ENCODE assay signal across 1 cellular context in genomic region chr17:45160505-45161287, GRCh38.
TF ChIP-seq lines count a peak whose summit lies in the region.

No MANE protein-coding gene starts in this region.

TF ChIP-seq in neural cell, 6 proteins besides CTCF, POLR2A, EP300 and RAD21 (continued from another document):
- TF ChIP-seq REST (IDR thresholded peaks at IDR 0.05; ENCODE audit: borderline replicate concordance) (no peak), POLR2AphosphoS5 (IDR thresholded peaks at IDR 0.05) (no peak), TAF1 (IDR thresholded peaks at IDR 0.05; ENCODE audit: low read depth) (no peak), EZH2 (IDR thresholded peaks at IDR 0.05; ENCODE audit: borderline replicate concordance, insufficient read depth, low read length, poor library complexity, severe bottlenecking) (no peak), SMC3 (conservative IDR thresholded peaks at IDR 0.05; ENCODE audit: poor library complexity) (peak; percentile 63)
